ENCODE assay signal across 9 cellular contexts in the genomic region with DNA sequence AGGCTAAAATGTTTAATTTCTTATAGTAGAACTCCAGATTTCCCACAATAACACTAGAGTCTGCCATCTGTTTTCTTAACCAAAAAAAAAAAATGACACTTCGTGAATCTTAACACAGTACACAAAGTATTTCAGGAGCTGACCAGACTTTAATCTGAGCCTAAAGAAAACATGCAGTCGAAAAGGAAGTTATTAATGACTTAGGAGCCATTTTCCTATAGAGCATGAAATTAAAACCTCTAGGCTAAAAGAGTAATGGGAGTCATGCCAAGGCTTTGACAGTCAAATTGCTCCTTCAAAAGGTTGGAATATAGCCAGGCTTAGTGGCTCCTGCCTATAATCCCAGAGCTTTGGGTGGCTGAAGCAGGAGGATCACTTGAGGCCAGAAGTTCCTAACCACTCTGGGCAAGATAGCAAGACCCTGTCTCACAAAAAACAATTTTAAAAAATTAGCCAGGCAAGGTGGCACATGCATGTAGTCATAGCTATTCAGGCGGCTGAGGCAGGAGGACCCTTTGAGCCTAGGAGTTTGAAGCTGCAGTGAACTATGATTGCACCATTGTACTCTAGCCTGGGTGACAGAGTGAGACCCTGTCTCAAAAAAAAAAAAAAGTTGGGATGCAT. TPM values are rescaled to one million over a fixed set of nuclear protein-coding genes. Genes with fewer than 3 reads are reported as not detected.
DNase-seq lines count a peak whose midpoint lies in the region; ATAC-seq and TF ChIP-seq lines count a peak whose summit lies in the region.
"Had no signal": no experiment of that assay in that cellular context is flagged by ENCODE, and none has a peak within 500 bp of the region (broad histone marks: within the 10 kb centered on the region; RNA-seq: fewer than 3 reads in every experiment).

No MANE protein-coding gene starts in this region.

- H3K4me1 ChIP-seq in mesodermal cell (ENCODE audit: control insufficient read depth, insufficient read depth, low read length, poor library complexity, severe bottlenecking) (no peaks in the 10 kb centered on the region), Caco-2 (no peaks in the 10 kb centered on the region)

- H3K9me3 ChIP-seq in mesodermal cell (ENCODE audit: control insufficient read depth, low read length) (peaks cover 7% of the 10 kb centered on the region), Caco-2 (no peaks in the 10 kb centered on the region)

- no peaks in the 10 kb centered on the region for H3K9me3 Mint-ChIP-seq in Caco-2 (ENCODE audit: unreplicated experiment)
- peaks cover 11% of the 10 kb centered on the region for H3K9me3 Mint-ChIP-seq in activated T-helper 2 cell treated with anti-CD3 and anti-CD28 coated beads, Interferon-gamma antibody, Interleukin-2, Interleukin-4, amounts not matched to agents 10 μg/mL and 5 μg/mL and 100 μg/mL, durations not matched to agents 14 hours and 24 hours and 36 hours

- 94 to 100% methylated on average over 1 to 2 of the region's 3 CpGs for WGBS in mesodermal cell (ENCODE audit: insufficient coverage in 2 of 2), 2 experiments

- ATAC-seq in esophagus mucosa: no peak

- no TSS peak for BruUV-seq in Caco-2 (replicated peaks; lab: Mats Ljungman, UMichigan)

- no peaks in the 10 kb centered on the region for H3K4me1 Mint-ChIP-seq in Caco-2 (ENCODE audit: low read depth, unreplicated experiment)
- H3K4me1 Mint-ChIP-seq in activated T-helper 2 cell treated with anti-CD3 and anti-CD28 coated beads, Interferon-gamma antibody, Interleukin-2, Interleukin-4, amounts not matched to agents 10 μg/mL and 5 μg/mL and 100 μg/mL, durations not matched to agents 14 hours and 24 hours and 36 hours (ENCODE audit: low read depth): peaks cover 12% of the 10 kb centered on the region

- no peaks in the 10 kb centered on the region for H3K27me3 ChIP-seq in Caco-2 (replicated peaks; ENCODE audit: control insufficient read depth, insufficient read depth, low read length)

- H3K27ac Mint-ChIP-seq in Caco-2 (ENCODE audit: unreplicated experiment): no peak overlapping the region
- H3K27ac Mint-ChIP-seq in activated T-helper 2 cell treated with anti-CD3 and anti-CD28 coated beads, Interferon-gamma antibody, Interleukin-2, Interleukin-4, amounts not matched to agents 10 μg/mL and 5 μg/mL and 100 μg/mL, durations not matched to agents 14 hours and 24 hours and 36 hours: no peak overlapping the region

- POLR2A ChIA-PET in Caco-2 (lab: Charles Lee): no interaction called here

- H3K27ac ChIP-seq in mesodermal cell (ENCODE audit: low read depth, low read length, severe bottlenecking): peak overlapping the region; percentile 23

- H3K4me3 ChIP-seq in cardiac fibroblast (replicated peaks in 1 of 2; ENCODE audit: low read depth in 2 of 2, low read length in 2 of 2) (peak overlapping the region in 1 of 2 donors; percentile 24), mesodermal cell (ENCODE audit: extremely low read depth, insufficient read depth, low read length, poor library complexity, severe bottlenecking) (no peak overlapping the region), Caco-2 (ENCODE audit: low read depth, low read length) (no peak overlapping the region)

- peak; percentile 90 for DNase-seq in DMS79 treated with DMSO at 0.1 percent for 48 hours (lab: John Stamatoyannopoulos, UW)
- peak; percentile 63 for DNase-seq in NCI-H2029 (lab: John Stamatoyannopoulos, UW)
- peak; percentile 19 to 36 for DNase-seq in cardiac fibroblast (ENCODE audit: low read depth in 2 of 2)
- DNase-seq in Caco-2: no peak
- DNase-seq in KG1 (lab: John Stamatoyannopoulos, UW): no peak
- no peak for DNase-seq in activated T-helper 2 cell treated with anti-CD3 and anti-CD28 coated beads, Interferon-gamma antibody, Interleukin-2, Interleukin-4, amounts not matched to agents 10 μg/mL and 5 μg/mL and 100 μg/mL, durations not matched to agents 14 hours and 24 hours and 36 hours (ENCODE audit: low spot score)
- DNase-seq: T-helper 1 cell had no signal

- intact Hi-C loops in Caco-2 (cut with micrococcal nuclease; ENCODE audit: unreplicated experiment): no loop called here
- intact Hi-C loops in activated T-helper 2 cell treated with anti-CD3 and anti-CD28 coated beads, Interferon-gamma antibody, Interleukin-2, Interleukin-4, amounts not matched to agents 10 μg/mL and 5 μg/mL and 100 μg/mL, durations not matched to agents 14 hours and 24 hours and 36 hours (cut with micrococcal nuclease): no loop called here

- H3K36me3 ChIP-seq in mesodermal cell (ENCODE audit: control insufficient read depth, insufficient read depth, low read length): peaks cover 3% of the 10 kb centered on the region
- no peaks in the 10 kb centered on the region; the same call in 1 of the 2 replicates for H3K36me3 ChIP-seq in Caco-2 (ENCODE audit: control insufficient read depth, insufficient read depth, low read length)

- TF ChIP-seq CTCF in cardiac fibroblast (IDR thresholded peaks at IDR 0.05; ENCODE audit: low read depth, low read length): no peak
- no peak for TF ChIP-seq CTCF in Caco-2 (IDR thresholded peaks at IDR 0.05; ENCODE audit: insufficient read depth in 1 of 2, low read depth in 1 of 2, low read length in 1 of 2, severe bottlenecking in 1 of 2, unreplicated experiment in 1 of 2)

- peaks cover 6% of the 10 kb centered on the region for H3K36me3 Mint-ChIP-seq in Caco-2 (ENCODE audit: insufficient read depth, unreplicated experiment)
- peaks cover 9% of the 10 kb centered on the region for H3K36me3 Mint-ChIP-seq in activated T-helper 2 cell treated with anti-CD3 and anti-CD28 coated beads, Interferon-gamma antibody, Interleukin-2, Interleukin-4, amounts not matched to agents 10 μg/mL and 5 μg/mL and 100 μg/mL, durations not matched to agents 14 hours and 24 hours and 36 hours (ENCODE audit: low read depth)

- no peaks in the 10 kb centered on the region for H3K27me3 Mint-ChIP-seq in Caco-2 (ENCODE audit: insufficient read depth, unreplicated experiment)
- H3K27me3 Mint-ChIP-seq in activated T-helper 2 cell treated with anti-CD3 and anti-CD28 coated beads, Interferon-gamma antibody, Interleukin-2, Interleukin-4, amounts not matched to agents 10 μg/mL and 5 μg/mL and 100 μg/mL, durations not matched to agents 14 hours and 24 hours and 36 hours (ENCODE audit: low read depth): no peaks in the 10 kb centered on the region

- no peak overlapping the region for H3K4me3 Mint-ChIP-seq in Caco-2 (ENCODE audit: unreplicated experiment)
- no peak overlapping the region for H3K4me3 Mint-ChIP-seq in activated T-helper 2 cell treated with anti-CD3 and anti-CD28 coated beads, Interferon-gamma antibody, Interleukin-2, Interleukin-4, amounts not matched to agents 10 μg/mL and 5 μg/mL and 100 μg/mL, durations not matched to agents 14 hours and 24 hours and 36 hours (ENCODE audit: low read depth)

- CTCF ChIA-PET in Caco-2 (lab: Charles Lee): interaction anchor here (0.6 kb wide), 1 partner anchor 486 kb away, joined by 3 read pairs; no protein-coding TSS in a partner anchor

RNA-seq across cellular contexts. Expression of a gene that starts 13.6 kb away (rescaled TPM):
- 52.3 TPM for polyA plus RNA-seq in mesodermal cell (2013, experiment 1 of 2)
- 49.8 TPM for polyA plus RNA-seq in mesodermal cell (2013, experiment 2 of 2)
- 68.8 and 83.2 TPM in 2 replicates for total RNA-seq in Caco-2 (2022)
- 22.8 TPM for total RNA-seq in esophagus mucosa
- 30.0 and 30.7 TPM in 2 replicates for total RNA-seq in activated T-helper 2 cell treated with anti-CD3 and anti-CD28 coated beads, Interferon-gamma antibody, Interleukin-2, Interleukin-4, amounts not matched to agents 10 μg/mL and 5 μg/mL and 100 μg/mL, durations not matched to agents 14 hours and 24 hours and 36 hours

Comparison
In these comparisons a context has a peak if more than half of its experiments do, and no peak if none do; other contexts are left out.
1. DNase-seq: peak in DMS79 treated with DMSO at 0.1 percent for 48 hours (single experiment), NCI-H2029 (single experiment) and cardiac fibroblast (2 of 2); none in Caco-2 (0 of 2), KG1 (single experiment) and activated T-helper 2 cell treated with anti-CD3 and anti-CD28 coated beads, Interferon-gamma antibody, Interleukin-2, Interleukin-4, amounts not matched to agents 10 μg/mL and 5 μg/mL and 100 μg/mL, durations not matched to agents 14 hours and 24 hours and 36 hours (single experiment).